8 cellular contexts compared by ENCODE assay signal in the genomic region with DNA sequence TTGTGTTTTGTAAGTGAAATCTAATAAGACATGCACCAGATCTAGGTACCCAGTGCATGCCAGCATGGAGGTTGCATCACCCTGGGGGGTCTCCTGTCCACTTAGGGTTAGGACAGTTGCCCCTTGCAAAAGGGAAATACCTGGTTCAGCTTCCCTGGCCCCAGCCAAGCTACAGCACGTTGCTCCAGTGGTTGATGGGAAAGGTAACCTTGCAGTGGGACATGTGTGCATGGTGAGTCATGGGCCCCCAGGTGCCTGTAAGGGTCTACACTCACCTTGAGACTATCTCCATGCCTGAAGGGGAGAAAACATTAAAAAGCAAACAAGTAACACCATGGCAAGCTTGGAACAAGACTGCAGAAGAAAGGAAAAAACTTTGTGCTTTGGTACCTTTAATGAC.
"Had no signal": no experiment of that assay in that cellular context is flagged by ENCODE, and none has a peak within 500 bp of the region (broad histone marks: within the 10 kb centered on the region; RNA-seq: fewer than 3 reads in every experiment).

No MANE protein-coding gene starts in this region.

- ATAC-seq: GM23338, K562 had no signal

- H3K4me3 ChIP-seq: GM23338, K562 had no signal

- H3K4me2 ChIP-seq: GM23338 had no signal

- DNase-seq: H9, HCEC 1CT, IMR-90 had no signal

- FAIRE-seq: H1, H54, HTR-8/SVneo, K562 had no signal

- H2AFZ ChIP-seq: GM23338 had no signal
